In genomic region chr6:99823513-99824235, GRCh38 we compare ENCODE assay signal across 8 cellular contexts.
DNase-seq lines count a peak whose midpoint lies in the region; TF ChIP-seq lines count a peak whose summit lies in the region.
"Not testable (repeated sequence)": the region's sequence is repeated elsewhere in the genome, so short reads cannot be mapped to it uniquely, and the experiment has no call there.

No MANE protein-coding gene starts in this region.

- peaks cover 12% of the 10 kb centered on the region for H3K4me1 Mint-ChIP-seq in brain

- peak overlapping the region in 2 of 5 experiments; percentile 31 to 32 for H3K27ac Mint-ChIP-seq in brain

- POLR2A ChIA-PET in BJ (lab: Charles Lee) = not testable (repeated sequence)

- H2BK5ac ChIP-seq in mesenchymal stem cell (ENCODE audit: low read depth, low read length, poor library complexity, severe bottlenecking) = not testable (repeated sequence)

- not testable (repeated sequence) for H3K79me1 ChIP-seq in mesenchymal stem cell (replicated peaks; ENCODE audit: low read length, poor library complexity, severe bottlenecking)

- not testable (repeated sequence) for H3K4me1 ChIP-seq in HUES48 (ENCODE audit: control insufficient read depth, insufficient read depth, low read length); mesenchymal stem cell (ENCODE audit: control insufficient read depth, insufficient read depth, low read depth, low read length); skeletal muscle satellite cell (ENCODE audit: control insufficient read depth, insufficient read depth, low read length)

- H3K23ac ChIP-seq in mesenchymal stem cell (ENCODE audit: low read length in 2 of 2) = not testable (repeated sequence)

- H3K36me3 ChIP-seq in BJ (ENCODE audit: control insufficient read depth, insufficient read depth, low read length); HUES48 (ENCODE audit: control insufficient read depth, insufficient read depth, low read length); SK-N-MC (ENCODE audit: insufficient read depth, low read length); mesenchymal stem cell (ENCODE audit: control insufficient read depth in 1 of 2, insufficient read depth in 2 of 2, low read depth in 1 of 2, low read length in 2 of 2); skeletal muscle satellite cell (ENCODE audit: insufficient read depth, low read length): not testable (repeated sequence)

- H4K8ac ChIP-seq in mesenchymal stem cell (ENCODE audit: low read length) = not testable (repeated sequence)

- CTCF ChIA-PET in BJ (lab: Yijun Ruan, JAX) = interaction anchor here (0.7 to 1.8 kb wide), 6 partner anchors 11 to 780 kb away, joined by 3 to 7 read pairs (median 4); no protein-coding TSS in a partner anchor

- peaks cover 15% of the 10 kb centered on the region for H3K27me3 Mint-ChIP-seq in brain

- H3K4me3 ChIP-seq in BJ (ENCODE audit: low read depth, low read length) (peak overlapping the region; percentile 24), HUES48 (ENCODE audit: low read depth, low read length) (peak overlapping the region; percentile 59), SK-N-MC (peak overlapping the region; percentile 52), fibroblast of mammary gland (ENCODE audit: control insufficient read depth, low read depth, low read length) (peak overlapping the region; percentile 32), mesenchymal stem cell (ENCODE audit: insufficient read depth in 1 of 2, low read depth in 1 of 2, low read length in 2 of 2) (peak overlapping the region; percentile 44 to 61), skeletal muscle satellite cell (ENCODE audit: low read length) (peak overlapping the region; percentile 54)

- H3K4ac ChIP-seq in mesenchymal stem cell (ENCODE audit: low read depth in 1 of 2, low read length in 2 of 2) = not testable (repeated sequence)

- H2BK120ac ChIP-seq in mesenchymal stem cell (ENCODE audit: low read depth, low read length) = not testable (repeated sequence)

- H3K9me3 Mint-ChIP-seq in brain = not testable (repeated sequence)

- 4% methylated on average over 6 of the region's 34 CpGs for WGBS in mesenchymal stem cell

- not testable (repeated sequence) for H3K27ac ChIP-seq in HUES48 (ENCODE audit: low read depth, low read length); SK-N-MC; mesenchymal stem cell (ENCODE audit: low read length, poor library complexity, severe bottlenecking)

- H3K9ac ChIP-seq in HUES48 (ENCODE audit: low read depth, low read length) (peak overlapping the region; percentile 76), mesenchymal stem cell (ENCODE audit: low read length) (peak overlapping the region; percentile 38)
- H3K9ac ChIP-seq in SK-N-MC (ENCODE audit: insufficient read length); skeletal muscle satellite cell (ENCODE audit: low read depth, low read length): not testable (repeated sequence)

- not testable (repeated sequence) for H3K27me3 ChIP-seq in BJ (ENCODE audit: control insufficient read depth, insufficient read depth, low read length); HUES48 (ENCODE audit: control insufficient read depth, insufficient read depth, low read length); skeletal muscle satellite cell (ENCODE audit: control insufficient read depth, insufficient read depth, low read length)
- peaks cover 6 to 20% of the 10 kb centered on the region in 2 experiments for H3K27me3 ChIP-seq in mesenchymal stem cell (ENCODE audit: control insufficient read depth in 1 of 2, insufficient read depth in 1 of 2, low read length in 2 of 2)

- peak overlapping the region; percentile 39 for H3K4me2 ChIP-seq in mesenchymal stem cell (ENCODE audit: low read length, poor library complexity, severe bottlenecking)
- H3K4me2 ChIP-seq in skeletal muscle satellite cell (ENCODE audit: low read length) = peak overlapping the region; percentile 53

- H4K91ac ChIP-seq in mesenchymal stem cell (ENCODE audit: low read length) = not testable (repeated sequence)

- not testable (repeated sequence) for TF ChIP-seq CTCF in BJ (IDR thresholded peaks at IDR 0.05; ENCODE audit: insufficient read depth, low read depth, low read length); brain (conservative IDR thresholded peaks at IDR 0.05); fibroblast of mammary gland (conservative IDR thresholded peaks at IDR 0.05; ENCODE audit: control insufficient read depth, insufficient read depth, low read depth, low read length)

- not testable (repeated sequence) for H3K18ac ChIP-seq in mesenchymal stem cell (ENCODE audit: low read depth in 1 of 2, low read length in 2 of 2)

- H3K36me3 Mint-ChIP-seq in brain = not testable (repeated sequence)

- not testable (repeated sequence) for H2AFZ ChIP-seq in mesenchymal stem cell (ENCODE audit: low read depth, low read length)

- DNase-seq in BJ (ENCODE audit: low read depth); SK-N-MC (ENCODE audit: low read depth, low spot score); fibroblast of mammary gland (ENCODE audit: low read depth); mesenchymal stem cell: not testable (repeated sequence)
- DNase-seq in activated CD8-positive, alpha-beta memory T cell treated with anti-CD3 and anti-CD28 coated beads, Interleukin-2, amount 50 U/mL, for 4 hours = peak; percentile 27

- not testable (repeated sequence) for H3K14ac ChIP-seq in mesenchymal stem cell (ENCODE audit: low read length in 2 of 2)

- H3K9me3 ChIP-seq in HUES48 (ENCODE audit: control insufficient read depth, insufficient read depth, low read length); SK-N-MC (ENCODE audit: low read depth, low read length); mesenchymal stem cell (ENCODE audit: control insufficient read depth, low read length); skeletal muscle satellite cell (replicated peaks; ENCODE audit: low read length): not testable (repeated sequence)

- H2BK15ac ChIP-seq in mesenchymal stem cell (ENCODE audit: low read depth, poor library complexity, severe bottlenecking) = not testable (repeated sequence)

- H2BK12ac ChIP-seq in mesenchymal stem cell (ENCODE audit: low read length in 2 of 2) = not testable (repeated sequence)

- peak overlapping the region; percentile 75 to 87 (median 78) for H3K4me3 Mint-ChIP-seq in brain

- H2AK5ac ChIP-seq in mesenchymal stem cell (ENCODE audit: low read length, severe bottlenecking) = not testable (repeated sequence)
